ENCODE assay signal across 21 cellular contexts in genomic region chr19:35414442-35414841, GRCh38. TPM values are rescaled to one million over a fixed set of nuclear protein-coding genes. Genes with fewer than 3 reads are reported as not detected.
DNase-seq lines count a peak whose midpoint lies in the region; ATAC-seq, FAIRE-seq and TF ChIP-seq lines count a peak whose summit lies in the region.
"Had no signal": no experiment of that assay in that cellular context is flagged by ENCODE, and none has a peak within 500 bp of the region (broad histone marks: within the 10 kb centered on the region; RNA-seq: fewer than 3 reads in every experiment).

No MANE protein-coding gene starts in this region.

- peak; percentile 7 for FAIRE-seq in GM12878 (lab: Jason Lieb, UNC)
- FAIRE-seq: A549, G401.6, GM12892, HepG2, HTR-8/SVneo had no signal

- peaks cover 4% of the 10 kb centered on the region for H3K4me1 Mint-ChIP-seq in activated T-cell treated with anti-CD3 and anti-CD28 coated beads, Interleukin-2, amount 50 U/mL, for 72 hours (ENCODE audit: low read depth)
- no peaks in the 10 kb centered on the region for H3K4me1 Mint-ChIP-seq in activated T-cell treated with anti-CD3 and anti-CD28 coated beads, Interleukin-2, amount 50 U/mL, for 4 hours (ENCODE audit: low read depth)

- TF ChIP-seq CTCF in GM12878 (IDR thresholded peaks at IDR 0.05 in 2 of 3, conservative IDR thresholded peaks at IDR 0.05 in 1 of 3; ENCODE audit: control insufficient read depth in 2 of 3, extremely low read depth in 1 of 3, insufficient read depth in 1 of 3, low read depth in 3 of 3, low read length in 3 of 3) (no peak), GM13977 (IDR thresholded peaks at IDR 0.05; ENCODE audit: extremely low read depth, insufficient read depth, missing control alignments) (no peak)

- peaks cover 0 to 4% of the 10 kb centered on the region in 2 donors for H3K36me3 Mint-ChIP-seq in activated T-cell treated with anti-CD3 and anti-CD28 coated beads, Interleukin-2, amount 50 U/mL, for 72 hours (ENCODE audit: insufficient read depth in 2 of 2)
- no peaks in the 10 kb centered on the region for H3K36me3 Mint-ChIP-seq in activated T-cell treated with anti-CD3 and anti-CD28 coated beads, Interleukin-2, amount 50 U/mL, for 4 hours (ENCODE audit: insufficient read depth)
- H3K36me3 Mint-ChIP-seq: CD4-positive, alpha-beta memory T cell had no signal

- no peaks in the 10 kb centered on the region for H4K20me1 ChIP-seq in GM12878 (ENCODE audit: control insufficient read depth, insufficient read depth)

- POLR2A ChIA-PET in GM12878 (lab: Charles Lee) = interaction anchor here (1.2 to 6.6 kb wide), 4 partner anchors 10 to 49 kb away, joined by 3 to 67 read pairs (median 6); no protein-coding TSS in a partner anchor

- ATAC-seq in activated T-cell treated with anti-CD3 and anti-CD28 coated beads, Interleukin-2, amount 50 U/mL, for 72 hours (replicated peaks in 1 of 2) = peak; percentile 81 to 88
- no peak for ATAC-seq in activated T-cell treated with anti-CD3 and anti-CD28 coated beads, Interleukin-2, amount 50 U/mL, for 4 hours
- no peak; the same call in 2 of the 3 replicates for ATAC-seq in GM12878
- ATAC-seq in stimulated activated naive CD8-positive, alpha-beta T cell treated with anti-CD3 and anti-CD28 coated beads, Interleukin-15, Interleukin-2, amounts not matched to agents 100 U/mL and 50 U/mL, for 24 hours = peak; percentile 65
- ATAC-seq: A549, HepG2 had no signal

- no peaks in the 10 kb centered on the region for H3K27me3 ChIP-seq in GM12878 (replicated peaks in 1 of 2; ENCODE audit: control insufficient read depth in 2 of 2, insufficient read depth in 2 of 2, low read length in 1 of 2)
- H3K27me3 ChIP-seq: BE2C had no signal

- no TSS peak for BruUV-seq in GM12878 (replicated peaks; lab: Mats Ljungman, UMichigan)

- TF ChIP-seq POLR2A in GM12878 (IDR thresholded peaks at IDR 0.05; ENCODE audit: low read depth, low read length) = no peak

- peak; percentile 22 to 45 for DNase-seq in activated T-cell treated with anti-CD3 and anti-CD28 coated beads, Interleukin-2, amount 50 U/mL, for 72 hours
- DNase-seq in activated T-cell treated with anti-CD3 and anti-CD28 coated beads, Interleukin-2, amount 50 U/mL, for 4 hours = no peak
- DNase-seq in GM12878 (ENCODE audit: low read depth, low spot score) = no peak
- peak; percentile 13 for DNase-seq in posterior vena cava (ENCODE audit: low spot score)
- no peak for DNase-seq in stimulated activated naive CD8-positive, alpha-beta T cell treated with anti-CD3 and anti-CD28 coated beads, Interleukin-15, Interleukin-2, amounts not matched to agents 100 U/mL and 50 U/mL, for 24 hours
- DNase-seq in GM13977 (ENCODE audit: low spot score) = no peak
- DNase-seq in DMS79 (lab: John Stamatoyannopoulos, UW) = no peak
- DNase-seq: BE2C; CD4-positive, alpha-beta memory T cell; DMS79 treated with DMSO at 0.1 percent for 48 hours; EL; HCEC 1CT; HFFc6 had no signal

- H3K27ac Mint-ChIP-seq in activated T-cell treated with anti-CD3 and anti-CD28 coated beads, Interleukin-2, amount 50 U/mL, for 72 hours = no peak overlapping the region
- H3K27ac Mint-ChIP-seq: CD4-positive, alpha-beta memory T cell; HFFc6 had no signal

- 68% methylated on average over 3 of the region's 3 CpGs for WGBS in GM12878 (ENCODE audit: insufficient coverage, insufficient replicate concordance, low lambda C conversion rate, missing lambda C conversion rate)

- peaks cover 0 to 1% of the 10 kb centered on the region in 2 donors for H3K9me3 Mint-ChIP-seq in activated T-cell treated with anti-CD3 and anti-CD28 coated beads, Interleukin-2, amount 50 U/mL, for 72 hours
- no peaks in the 10 kb centered on the region for H3K9me3 Mint-ChIP-seq in activated T-cell treated with anti-CD3 and anti-CD28 coated beads, Interleukin-2, amount 50 U/mL, for 4 hours
- H3K9me3 Mint-ChIP-seq: CD4-positive, alpha-beta memory T cell; HFFc6 had no signal

- H3K9me3 ChIP-seq in GM12878 (replicated peaks; ENCODE audit: control insufficient read depth, insufficient read depth, low read length) = no peaks in the 10 kb centered on the region; the same call in 2 of the 3 replicates
- H3K9me3 ChIP-seq: BE2C had no signal

- CTCF ChIA-PET in GM12878 (lab: Yijun Ruan, JAX) = interaction anchor here (1.3 to 8.8 kb wide), 5 partner anchors 12 to 61 kb away, joined by 3 to 86 read pairs (median 8); no protein-coding TSS in a partner anchor

- peaks cover 52% of the 10 kb centered on the region for H3K27me3 Mint-ChIP-seq in activated T-cell treated with anti-CD3 and anti-CD28 coated beads, Interleukin-2, amount 50 U/mL, for 72 hours (ENCODE audit: low read depth)
- peaks cover 37% of the 10 kb centered on the region for H3K27me3 Mint-ChIP-seq in activated T-cell treated with anti-CD3 and anti-CD28 coated beads, Interleukin-2, amount 50 U/mL, for 4 hours (ENCODE audit: low read depth)

- no peak overlapping the region for H3K4me3 Mint-ChIP-seq in activated T-cell treated with anti-CD3 and anti-CD28 coated beads, Interleukin-2, amount 50 U/mL, for 72 hours
- no peak overlapping the region for H3K4me3 Mint-ChIP-seq in activated T-cell treated with anti-CD3 and anti-CD28 coated beads, Interleukin-2, amount 50 U/mL, for 4 hours
- H3K4me3 Mint-ChIP-seq: CD4-positive, alpha-beta memory T cell; HFFc6 had no signal

- RAD21 ChIA-PET in GM12878 (lab: Charles Lee; ENCODE audit: unreplicated experiment) = interaction anchor here (2.5 to 8.4 kb wide), 3 partner anchors 13 to 54 kb away, joined by 7 to 90 read pairs (median 84); no protein-coding TSS in a partner anchor

- H3K27ac ChIP-seq in GM12878 (ENCODE audit: control insufficient read depth, insufficient read depth) = no peak overlapping the region
- H3K27ac ChIP-seq: A549, C4-2B had no signal

- peaks cover 2% of the 10 kb centered on the region for H3K79me2 ChIP-seq in GM12878 (ENCODE audit: control insufficient read depth, insufficient read depth, low read length)

- TF ChIP-seq RAD21 in GM12878 (IDR thresholded peaks at IDR 0.05; ENCODE audit: insufficient read depth, low read depth, low read length) = no peak

- H3K9ac ChIP-seq in GM12878 (ENCODE audit: control insufficient read depth, insufficient read depth, low read length) = no peak overlapping the region

- no peaks in the 10 kb centered on the region; a peak in 1 of 4 replicates for H3K36me3 ChIP-seq in GM12878 (ENCODE audit: control insufficient read depth in 2 of 2, insufficient read depth in 2 of 2, low read length in 1 of 2)
- H3K36me3 ChIP-seq: BE2C had no signal

- H3K4me1 ChIP-seq in GM12878 (ENCODE audit: control insufficient read depth, insufficient read depth, low read length) = peaks cover 40% of the 10 kb centered on the region
- H3K4me1 ChIP-seq: A549, BE2C had no signal

- no peak for TF ChIP-seq EP300 in GM12878 (IDR thresholded peaks at IDR 0.05; ENCODE audit: borderline replicate concordance in 1 of 2, control insufficient read depth in 1 of 2, low read depth in 2 of 2, low read length in 2 of 2)

- SMC1A ChIA-PET in GM12878 (lab: Charles Lee; ENCODE audit: uncharacterized antibody, unreplicated experiment) = interaction anchor here (1.5 to 13.1 kb wide), 4 partner anchors 10 to 59 kb away, joined by 4 to 237 read pairs (median 119); partner anchors contain the start of genes FFAR2 and FFAR3

- intact Hi-C loops in GM12878 (cut with micrococcal nuclease; ENCODE audit: unreplicated experiment) = no loop called here
- intact Hi-C loops in posterior vena cava (cut with DNase I) = no loop called here

- in situ Hi-C loops in GM12878 (cut with MboI) (no loop called here), GM13977 (cut with MboI; ENCODE audit: low pct_unique_long_range_greater_than_20kb, low sequenced_read_pairs, unreplicated experiment) (no loop called here)

- H2AFZ ChIP-seq in GM12878 (ENCODE audit: control insufficient read depth, low read depth, low read length) = no peak overlapping the region

- H3K4me3 ChIP-seq in GM12878 = no peak overlapping the region
- H3K4me3 ChIP-seq: A549 had no signal

- no peak overlapping the region for H3K4me2 ChIP-seq in GM12878 (ENCODE audit: control insufficient read depth, insufficient read depth)
- H3K4me2 ChIP-seq: A549 had no signal

RNA-seq across cellular contexts. Expression of gene FFAR2, which starts 33.6 kb away (rescaled TPM):
- total RNA-seq in activated T-cell treated with anti-CD3 and anti-CD28 coated beads, Interleukin-2, amount 50 U/mL, for 72 hours = not detected
- not detected for total RNA-seq in activated T-cell treated with anti-CD3 and anti-CD28 coated beads, Interleukin-2, amount 50 U/mL, for 4 hours
- 1.3 and 1.4 TPM in 2 replicates for total RNA-seq in GM12878 (2013; cell fraction: nucleolus; rRNA removed)
- total RNA-seq in GM12878 (2014; rRNA removed) (2.8 and 2.9 TPM in 2 replicates), GM12878 (2014; rRNA removed; fragmentation: Illumina TruSeq; extraction: Trizol) (1.9 and 2.5 TPM in 2 replicates), GM12878 (2021) (2.3 and 2.8 TPM in 2 replicates), posterior vena cava (1 to 10 TPM in 1 of 2 donors, under 1 TPM in 1; 0.95 to 1.8 TPM)
- 2.5 TPM for polyA plus RNA-seq in GM12878 (2011; ENCODE audit: low read depth)
- polyA plus RNA-seq in GM12878 (2011; rRNA removed) (0.05 and 0.06 TPM in 2 replicates), GM12878 (2014; fragmentation: Illumina TruSeq; extraction: Trizol) (2.5 and 4.0 TPM in 2 replicates), GM12878 (2014; fragmentation: Nextera tagmentation; extraction: Ambion mirVana) (1 to 10 TPM; 1.8 to 3.1 TPM), GM12878 (2014; rRNA removed) (2.8 and 3.1 TPM in 2 replicates), GM12878 (2016; fragmentation: Nextera tagmentation; extraction: Ambion mirVana) (1 to 10 TPM in 1 of 2 experiments, under 1 TPM in 1; 0.53 to 1.1 TPM)
- 0.03 and 0.08 TPM in 2 replicates for polyA plus RNA-seq in GM12878 (2011; cell fraction: cytosol; rRNA removed)
- polyA plus RNA-seq in GM12878 (2011; cell fraction: nucleus; rRNA removed) = not detected in 2 replicates
- 2.0 and 3.2 TPM in 2 replicates for polyA plus RNA-seq in GM12878 (2012)
- polyA minus RNA-seq in GM12878 (2011; rRNA and poly(A)+ RNA removed) = 0.10 TPM in 1 of 2 replicates, not detected in the other
- not detected in 2 replicates for polyA minus RNA-seq in GM12878 (2011; cell fraction: cytosol; rRNA and poly(A)+ RNA removed)
- polyA minus RNA-seq in GM12878 (2011; cell fraction: nucleus; rRNA and poly(A)+ RNA removed) = 0.19 TPM in 1 of 2 replicates, not detected in the other
- total RNA-seq: H4, HepG2, HFFc6 had no signal
- polyA plus RNA-seq: AG04450; CD4-positive, alpha-beta memory T cell had no signal

RNA-seq across cellular contexts. Expression of gene GPR42, which starts 43.6 kb away (rescaled TPM):
- 1 to 10 TPM; 1.1 to 1.9 TPM for total RNA-seq in activated T-cell treated with anti-CD3 and anti-CD28 coated beads, Interleukin-2, amount 50 U/mL, for 72 hours
- total RNA-seq in activated T-cell treated with anti-CD3 and anti-CD28 coated beads, Interleukin-2, amount 50 U/mL, for 4 hours = under 1 TPM in 2 of 3 donors, not detected in 1; 0.21 to 0.25 TPM
- total RNA-seq in GM12878 (2013; cell fraction: nucleolus; rRNA removed) = not detected in 2 replicates
- total RNA-seq in GM12878 (2014; rRNA removed) (not detected in 2 replicates), GM12878 (2014; rRNA removed; fragmentation: Illumina TruSeq; extraction: Trizol) (not detected in 2 replicates), GM12878 (2021) (0.13 TPM in 1 of 2 replicates, not detected in the other), posterior vena cava (under 1 TPM in 1 of 2 donors, not detected in 1; 0.28 TPM)
- not detected for polyA plus RNA-seq in GM12878 (2011; ENCODE audit: low read depth)
- polyA plus RNA-seq in GM12878 (2011; rRNA removed) (not detected in 2 replicates), GM12878 (2014; fragmentation: Illumina TruSeq; extraction: Trizol) (not detected in 2 replicates), GM12878 (2014; fragmentation: Nextera tagmentation; extraction: Ambion mirVana) (not detected), GM12878 (2014; rRNA removed) (not detected in 2 replicates), GM12878 (2016; fragmentation: Nextera tagmentation; extraction: Ambion mirVana) (not detected)
- not detected in 2 replicates for polyA plus RNA-seq in GM12878 (2011; cell fraction: cytosol; rRNA removed)
- 0.10 TPM in 1 of 2 replicates, not detected in the other for polyA plus RNA-seq in GM12878 (2011; cell fraction: nucleus; rRNA removed)
- polyA plus RNA-seq in GM12878 (2012) = 0.25 TPM in 1 of 2 replicates, not detected in the other
- not detected in 2 replicates for polyA minus RNA-seq in GM12878 (2011; rRNA and poly(A)+ RNA removed)
- not detected in 2 replicates for polyA minus RNA-seq in GM12878 (2011; cell fraction: cytosol; rRNA and poly(A)+ RNA removed)
- not detected in 2 replicates for polyA minus RNA-seq in GM12878 (2011; cell fraction: nucleus; rRNA and poly(A)+ RNA removed)
- total RNA-seq: CD4-positive, alpha-beta memory T cell; HepG2; HFFc6 had no signal
- polyA plus RNA-seq: A549; AG04450; CD4-positive, alpha-beta memory T cell; HepG2 had no signal

RNA-seq across cellular contexts. Expression of gene FFAR3, which starts 56.2 kb away (rescaled TPM):
- total RNA-seq in activated T-cell treated with anti-CD3 and anti-CD28 coated beads, Interleukin-2, amount 50 U/mL, for 72 hours = 1 to 10 TPM; 6.6 to 8.8 TPM
- total RNA-seq in activated T-cell treated with anti-CD3 and anti-CD28 coated beads, Interleukin-2, amount 50 U/mL, for 4 hours = under 1 TPM; 0.30 to 0.91 (median 0.61) TPM
- 0.42 and 0.44 TPM in 2 replicates for total RNA-seq in GM12878 (2013; cell fraction: nucleolus; rRNA removed)
- total RNA-seq in GM12878 (2014; rRNA removed) = not detected in 2 replicates
- total RNA-seq in GM12878 (2014; rRNA removed; fragmentation: Illumina TruSeq; extraction: Trizol) = not detected in 2 replicates
- total RNA-seq in GM12878 (2021) = 0.18 TPM in 1 of 2 replicates, not detected in the other
- not detected for polyA plus RNA-seq in GM12878 (2011; ENCODE audit: low read depth)
- polyA plus RNA-seq in GM12878 (2011; rRNA removed) = not detected in 2 replicates
- polyA plus RNA-seq in GM12878 (2011; cell fraction: cytosol; rRNA removed) = not detected in 2 replicates
- polyA plus RNA-seq in GM12878 (2011; cell fraction: nucleus; rRNA removed) = 0.12 and 0.36 TPM in 2 replicates
- 0.15 TPM in 1 of 2 replicates, not detected in the other for polyA plus RNA-seq in GM12878 (2012)
- polyA plus RNA-seq in GM12878 (2014; fragmentation: Illumina TruSeq; extraction: Trizol) = 0.15 TPM in 1 of 2 replicates, not detected in the other
- not detected for polyA plus RNA-seq in GM12878 (2014; fragmentation: Nextera tagmentation; extraction: Ambion mirVana)
- polyA plus RNA-seq in GM12878 (2014; rRNA removed) = not detected in 2 replicates
- polyA plus RNA-seq in GM12878 (2016; fragmentation: Nextera tagmentation; extraction: Ambion mirVana) = not detected
- not detected in 2 replicates for polyA minus RNA-seq in GM12878 (2011; rRNA and poly(A)+ RNA removed)
- not detected in 2 replicates for polyA minus RNA-seq in GM12878 (2011; cell fraction: cytosol; rRNA and poly(A)+ RNA removed)
- not detected in 2 replicates for polyA minus RNA-seq in GM12878 (2011; cell fraction: nucleus; rRNA and poly(A)+ RNA removed)
- under 1 TPM in 1 of 2 donors, not detected in 1; 0.14 TPM for total RNA-seq in posterior vena cava
- total RNA-seq: CD4-positive, alpha-beta memory T cell; HepG2; HFFc6 had no signal
- polyA plus RNA-seq: A549; AG04450; CD4-positive, alpha-beta memory T cell; HepG2 had no signal

Comparison
In these comparisons a context has a peak if more than half of its experiments do, and no peak if none do; other contexts are left out.
1. ATAC-seq: peak in activated T-cell treated with anti-CD3 and anti-CD28 coated beads, Interleukin-2, amount 50 U/mL, for 72 hours (2 of 2) and stimulated activated naive CD8-positive, alpha-beta T cell treated with anti-CD3 and anti-CD28 coated beads, Interleukin-15, Interleukin-2, amounts not matched to agents 100 U/mL and 50 U/mL, for 24 hours (single experiment); none in activated T-cell treated with anti-CD3 and anti-CD28 coated beads, Interleukin-2, amount 50 U/mL, for 4 hours (0 of 2) and GM12878 (single experiment).
2. DNase-seq: peak in activated T-cell treated with anti-CD3 and anti-CD28 coated beads, Interleukin-2, amount 50 U/mL, for 72 hours (2 of 2) and posterior vena cava (single experiment); none in activated T-cell treated with anti-CD3 and anti-CD28 coated beads, Interleukin-2, amount 50 U/mL, for 4 hours (single experiment), GM12878 (single experiment), stimulated activated naive CD8-positive, alpha-beta T cell treated with anti-CD3 and anti-CD28 coated beads, Interleukin-15, Interleukin-2, amounts not matched to agents 100 U/mL and 50 U/mL, for 24 hours (single experiment), GM13977 (single experiment) and DMS79 (single experiment).